In genomic region chr2:54574860-54575247, GRCh38 we compare ENCODE assay signal across 11 cellular contexts.
DNase-seq lines count a peak whose midpoint lies in the region; ATAC-seq and TF ChIP-seq lines count a peak whose summit lies in the region.
"Had no signal": no experiment of that assay in that cellular context is flagged by ENCODE, and none has a peak within 500 bp of the region (broad histone marks: within the 10 kb centered on the region; RNA-seq: fewer than 3 reads in every experiment).

No MANE protein-coding gene starts in this region.

- H3K27me3 Mint-ChIP-seq in activated naive CD8-positive, alpha-beta T cell treated with anti-CD3 and anti-CD28 coated beads, Interleukin-2, amount 50 U/mL, for 24 hours, result peaks cover 2% of the 10 kb centered on the region

- no peak overlapping the region for H2BK15ac ChIP-seq in mesenchymal stem cell (ENCODE audit: low read depth, poor library complexity, severe bottlenecking)

- peaks cover 97% of the 10 kb centered on the region for H3K4me1 Mint-ChIP-seq in activated naive CD8-positive, alpha-beta T cell treated with anti-CD3 and anti-CD28 coated beads, Interleukin-2, amount 50 U/mL, for 24 hours

- H3K27ac Mint-ChIP-seq in activated naive CD8-positive, alpha-beta T cell treated with anti-CD3 and anti-CD28 coated beads, Interleukin-2, amount 50 U/mL, for 24 hours, result peak overlapping the region; percentile 94

- no peak overlapping the region for H3K4ac ChIP-seq in mesenchymal stem cell (ENCODE audit: low read depth in 1 of 2, low read length in 2 of 2)

- TF ChIP-seq CTCF in right atrium auricular region (IDR thresholded peaks at IDR 0.05), result no peak

- H3K18ac ChIP-seq in mesenchymal stem cell (ENCODE audit: low read depth in 1 of 2, low read length in 2 of 2), result no peak overlapping the region

- no peak overlapping the region for H2BK5ac ChIP-seq in mesenchymal stem cell (ENCODE audit: low read depth, low read length, poor library complexity, severe bottlenecking)

- H3K27ac ChIP-seq in right atrium auricular region (peak overlapping the region; percentile 23 to 77), mesenchymal stem cell (ENCODE audit: low read length, poor library complexity, severe bottlenecking) (peak overlapping the region; percentile 100)
- H3K27ac ChIP-seq: C4-2B had no signal

- H2AFZ ChIP-seq in mesenchymal stem cell (ENCODE audit: low read depth, low read length), result no peak overlapping the region

- WGBS in mesenchymal stem cell, result 86% methylated on average over 5 of the region's 5 CpGs

- H3K9ac ChIP-seq in mesenchymal stem cell (ENCODE audit: low read length), result no peak overlapping the region

- no peaks in the 10 kb centered on the region for H3K9me3 Mint-ChIP-seq in activated naive CD8-positive, alpha-beta T cell treated with anti-CD3 and anti-CD28 coated beads, Interleukin-2, amount 50 U/mL, for 24 hours

- no peaks in the 10 kb centered on the region for H3K9me3 ChIP-seq in right atrium auricular region
- H3K9me3 ChIP-seq in mesenchymal stem cell (ENCODE audit: control insufficient read depth, low read length), result no peaks in the 10 kb centered on the region

- DNase-seq in right atrium auricular region (ENCODE audit: low spot score) (no peak), cardiac septum (ENCODE audit: low spot score) (no peak), mesenchymal stem cell (no peak), NK-92 (lab: John Stamatoyannopoulos, UW; ENCODE audit: unreplicated experiment) (no peak), NCI-H69 (lab: John Stamatoyannopoulos, UW) (no peak), NCI-H128 (lab: John Stamatoyannopoulos, UW; ENCODE audit: unreplicated experiment) (no peak)
- DNase-seq in activated naive CD8-positive, alpha-beta T cell treated with anti-CD3 and anti-CD28 coated beads, Interleukin-2, amount 50 U/mL, for 24 hours, result no peak
- DNase-seq: head of caudate nucleus had no signal

- no peak overlapping the region for H3K4me3 ChIP-seq in right atrium auricular region
- H3K4me3 ChIP-seq in mesenchymal stem cell (ENCODE audit: insufficient read depth in 1 of 2, low read depth in 1 of 2, low read length in 2 of 2), result no peak overlapping the region
- H3K4me3 ChIP-seq: cardiac muscle cell had no signal

- no peaks in the 10 kb centered on the region for H3K79me1 ChIP-seq in mesenchymal stem cell (replicated peaks; ENCODE audit: low read length, poor library complexity, severe bottlenecking)

- no peaks in the 10 kb centered on the region for H3K27me3 ChIP-seq in right atrium auricular region
- H3K27me3 ChIP-seq in mesenchymal stem cell (ENCODE audit: control insufficient read depth in 1 of 2, insufficient read depth in 1 of 2, low read length in 2 of 2), result no peaks in the 10 kb centered on the region
- H3K27me3 ChIP-seq: cardiac muscle cell had no signal

- H4K8ac ChIP-seq in mesenchymal stem cell (ENCODE audit: low read length), result no peak overlapping the region

- ATAC-seq in activated naive CD8-positive, alpha-beta T cell treated with anti-CD3 and anti-CD28 coated beads, Interleukin-2, amount 50 U/mL, for 24 hours, result no peak
- no peak for ATAC-seq in GM18517 (IDR thresholded peaks at IDR 0.05; ENCODE audit: unreplicated experiment)

- peaks cover 0 to 100% of the 10 kb centered on the region in 2 donors for H3K4me1 ChIP-seq in right atrium auricular region
- peaks cover 28% of the 10 kb centered on the region for H3K4me1 ChIP-seq in mesenchymal stem cell (ENCODE audit: control insufficient read depth, insufficient read depth, low read depth, low read length)

- peak overlapping the region in 1 of 2 experiments; percentile 45 for H2BK12ac ChIP-seq in mesenchymal stem cell (ENCODE audit: low read length in 2 of 2)

- no peak overlapping the region for H3K14ac ChIP-seq in mesenchymal stem cell (ENCODE audit: low read length in 2 of 2)

- peak overlapping the region; percentile 66 for H3K4me3 Mint-ChIP-seq in activated naive CD8-positive, alpha-beta T cell treated with anti-CD3 and anti-CD28 coated beads, Interleukin-2, amount 50 U/mL, for 24 hours

- no peak overlapping the region for H2BK120ac ChIP-seq in mesenchymal stem cell (ENCODE audit: low read depth, low read length)

- H4K91ac ChIP-seq in mesenchymal stem cell (ENCODE audit: low read length), result no peak overlapping the region

- intact Hi-C loops in cardiac septum (cut with DNase I), result no loop called here

- no peak overlapping the region for H3K4me2 ChIP-seq in mesenchymal stem cell (ENCODE audit: low read length, poor library complexity, severe bottlenecking)

- H3K36me3 Mint-ChIP-seq in activated naive CD8-positive, alpha-beta T cell treated with anti-CD3 and anti-CD28 coated beads, Interleukin-2, amount 50 U/mL, for 24 hours (ENCODE audit: low read depth), result peaks cover 8% of the 10 kb centered on the region

- H3K36me3 ChIP-seq in right atrium auricular region (no peaks in the 10 kb centered on the region), mesenchymal stem cell (ENCODE audit: control insufficient read depth in 1 of 2, insufficient read depth in 2 of 2, low read depth in 1 of 2, low read length in 2 of 2) (peaks cover 5 to 8% of the 10 kb centered on the region in 2 experiments)
- H3K36me3 ChIP-seq: cardiac muscle cell had no signal

- no peak overlapping the region for H3K23ac ChIP-seq in mesenchymal stem cell (ENCODE audit: low read length in 2 of 2)

- H2AK5ac ChIP-seq in mesenchymal stem cell (ENCODE audit: low read length, severe bottlenecking), result no peak overlapping the region
